Comparison of ENCODE assay signal across 18 cellular contexts in genomic region chr9:130264414-130265350, GRCh38. TPM values are rescaled to one million over a fixed set of nuclear protein-coding genes. Genes with fewer than 3 reads are reported as not detected.
A peak's percentile ranks its signal among the peaks of the same experiment; 100 is the strongest.
DNase-seq lines count a peak whose midpoint lies in the region; ATAC-seq and TF ChIP-seq lines count a peak whose summit lies in the region.
"Had no signal": no experiment of that assay in that cellular context is flagged by ENCODE, and none has a peak within 500 bp of the region (broad histone marks: within the 10 kb centered on the region; RNA-seq: fewer than 3 reads in every experiment).

No MANE protein-coding gene starts in this region.

- no peak overlapping the region for H3K4me3 Mint-ChIP-seq in MCF 10A (ENCODE audit: unreplicated experiment)
- H3K4me3 Mint-ChIP-seq: activated CD4-positive, alpha-beta T cell treated with anti-CD3 and anti-CD28 coated beads, Interleukin-2, amount 10 ng/mL, durations not matched to agents 7 days and 5 days had no signal

- TF ChIP-seq CTCF in breast epithelium (IDR thresholded peaks at IDR 0.05) (no peak), MCF 10A (IDR thresholded peaks at IDR 0.05; ENCODE audit: unreplicated experiment) (no peak), spleen (IDR thresholded peaks at IDR 0.05 in 8 of 11, conservative IDR thresholded peaks at IDR 0.05 in 3 of 11) (no peak), A673 (conservative IDR thresholded peaks at IDR 0.05; ENCODE audit: low read depth, low read length) (no peak)

- H3K27me3 Mint-ChIP-seq in MCF 10A (ENCODE audit: insufficient read depth, unreplicated experiment) = peaks cover 91% of the 10 kb centered on the region

- H3K36me3 Mint-ChIP-seq in MCF 10A (ENCODE audit: insufficient read depth, unreplicated experiment) = no peaks in the 10 kb centered on the region
- H3K36me3 Mint-ChIP-seq: stimulated activated naive B cell treated with anti-CD40 and anti-IgM and Interleukin-4, amounts not matched to agents 10 μg/mL and 1 μg/mL and 100 μg/mL, for 72 hours had no signal

- CTCF ChIA-PET in MCF 10A (lab: Yijun Ruan, JAX) = interaction anchor here (0.6 to 1.4 kb wide), 3 partner anchors 9 to 390 kb away, joined by 3 read pairs; no protein-coding TSS in a partner anchor
- CTCF ChIA-PET in A673 (lab: Charles Lee) = no interaction called here

- BruUV-seq in MCF 10A (replicated peaks; lab: Mats Ljungman, UMichigan) = no TSS peak
- BruUV-seq in A673 (replicated peaks; lab: Mats Ljungman, UMichigan) = no TSS peak

- peak in 1 of 2 donors; percentile 27 for DNase-seq in breast epithelium (ENCODE audit: low spot score in 2 of 2)
- DNase-seq in MCF 10A (ENCODE audit: unreplicated experiment) = no peak
- DNase-seq in amniotic epithelial cell (ENCODE audit: low read depth) = peak; percentile 59
- peak; percentile 21 for DNase-seq in iris pigment epithelial cell (ENCODE audit: low read depth)
- peak; percentile 48 for DNase-seq in spleen
- DNase-seq in HT-29 (ENCODE audit: low spot score) = no peak
- DNase-seq in A673 (ENCODE audit: low spot score) = no peak
- DNase-seq: activated CD4-positive, alpha-beta T cell treated with anti-CD3 and anti-CD28 coated beads, Interleukin-2, amount 10 ng/mL, durations not matched to agents 7 days and 5 days; activated naive CD4-positive, alpha-beta T cell treated with anti-CD3 and anti-CD28 coated beads, Interleukin-2, amount 50 U/mL, for 16 hours; effector CD4-positive, alpha-beta T cell; KBM-7; SHP77 treated with DMSO at 0.1 percent for 48 hours; stimulated activated naive B cell treated with anti-CD40 and anti-IgM and Interleukin-4, amounts not matched to agents 10 μg/mL and 1 μg/mL and 100 μg/mL, for 72 hours; T-helper 9 cell had no signal

- intact Hi-C loops in breast epithelium (cut with DNase I; ENCODE audit: low total_unique reads) (no loop called here), MCF 10A (cut with micrococcal nuclease) (loop anchor here (1.0 kb wide), 2 partner anchors 187 to 418 kb away; no protein-coding TSS in a partner anchor), spleen (cut with DNase I; ENCODE audit: low total_unique reads) (no loop called here), A673 (cut with micrococcal nuclease; ENCODE audit: unreplicated experiment) (no loop called here)

- no peak overlapping the region for H3K27ac Mint-ChIP-seq in MCF 10A (ENCODE audit: low read depth, unreplicated experiment)
- H3K27ac Mint-ChIP-seq: activated CD4-positive, alpha-beta T cell treated with anti-CD3 and anti-CD28 coated beads, Interleukin-2, amount 10 ng/mL, durations not matched to agents 7 days and 5 days; stimulated activated naive B cell treated with anti-CD40 and anti-IgM and Interleukin-4, amounts not matched to agents 10 μg/mL and 1 μg/mL and 100 μg/mL, for 72 hours had no signal

- TF ChIP-seq POLR2A in breast epithelium (IDR thresholded peaks at IDR 0.05) = no peak
- TF ChIP-seq POLR2A in spleen (IDR thresholded peaks at IDR 0.05) = no peak

- 47 to 62% (median 61%) methylated on average over 13 to 18 of the region's 18 CpGs for WGBS in spleen, 5 donors

- H3K4me3 ChIP-seq in breast epithelium (peak overlapping the region in 2 of 3 donors; percentile 56 to 59), spleen (no peak overlapping the region), A673 (ENCODE audit: low read depth, low read length, poor library complexity, severe bottlenecking) (no peak overlapping the region)
- H3K4me3 ChIP-seq: lung had no signal

- H3K9me3 ChIP-seq in breast epithelium (no peaks in the 10 kb centered on the region), spleen (no peaks in the 10 kb centered on the region), A673 (ENCODE audit: low read depth, low read length, poor library complexity, severe bottlenecking) (no peaks in the 10 kb centered on the region)
- H3K9me3 ChIP-seq: neutrophil had no signal

- POLR2A ChIA-PET in MCF 10A (lab: Yijun Ruan, JAX) = no interaction called here
- POLR2A ChIA-PET in A673 (lab: Charles Lee; ENCODE audit: low non-redundant PET) = no interaction called here

- no peaks in the 10 kb centered on the region for H3K4me1 Mint-ChIP-seq in MCF 10A (ENCODE audit: insufficient read depth, unreplicated experiment)

- H3K27ac ChIP-seq in breast epithelium (no peak overlapping the region), spleen (no peak overlapping the region), A673 (ENCODE audit: low read depth, low read length, poor library complexity, severe bottlenecking) (no peak overlapping the region)
- H3K27ac ChIP-seq: neutrophil, skin epidermis had no signal

- H3K36me3 ChIP-seq in breast epithelium (no peaks in the 10 kb centered on the region), spleen (no peaks in the 10 kb centered on the region), A673 (ENCODE audit: insufficient read depth, low read length, poor library complexity, severe bottlenecking) (no peaks in the 10 kb centered on the region)
- H3K36me3 ChIP-seq: neutrophil had no signal

- H3K4me1 ChIP-seq in breast epithelium (peaks cover 0 to 9% of the 10 kb centered on the region in 2 donors), spleen (peaks cover 0 to 17% (median 13%) of the 10 kb centered on the region in 6 donors), A673 (ENCODE audit: insufficient read depth, low read length, poor library complexity, severe bottlenecking) (no peaks in the 10 kb centered on the region)

- no peaks in the 10 kb centered on the region for H3K9me3 Mint-ChIP-seq in MCF 10A (ENCODE audit: unreplicated experiment)
- H3K9me3 Mint-ChIP-seq: activated CD4-positive, alpha-beta T cell treated with anti-CD3 and anti-CD28 coated beads, Interleukin-2, amount 10 ng/mL, durations not matched to agents 7 days and 5 days; stimulated activated naive B cell treated with anti-CD40 and anti-IgM and Interleukin-4, amounts not matched to agents 10 μg/mL and 1 μg/mL and 100 μg/mL, for 72 hours had no signal

- no peak for ATAC-seq in GM21786 (IDR thresholded peaks at IDR 0.05; ENCODE audit: unreplicated experiment)
- ATAC-seq: stimulated activated naive B cell treated with anti-CD40 and anti-IgM and Interleukin-4, amounts not matched to agents 10 μg/mL and 1 μg/mL and 100 μg/mL, for 72 hours had no signal

- H3K27me3 ChIP-seq in breast epithelium (peaks cover 0 to 37% of the 10 kb centered on the region in 2 donors), spleen (replicated peaks in 1 of 7) (peaks cover 4 to 98% (median 64%) of the 10 kb centered on the region in 7 donors), A673 (replicated peaks; ENCODE audit: insufficient read depth, low read depth, low read length, poor library complexity) (peaks cover 74% of the 10 kb centered on the region)

RNA-seq across cellular contexts. Expression of gene HMCN2, which starts 0.9 kb away (rescaled TPM):
- 1 to 10 TPM in 1 of 3 donors, under 1 TPM in 2; 0.29 to 3.8 (median 0.98) TPM for total RNA-seq in breast epithelium
- not detected in 2 replicates for total RNA-seq in MCF 10A (2022)
- 1 to 10 TPM in 2 of 7 donors, under 1 TPM in 5; 0.09 to 1.9 (median 0.67) TPM for total RNA-seq in spleen
- 1 to 10 TPM in 2 of 3 donors, under 1 TPM in 1; 0.39 to 1.7 (median 1.4) TPM for polyA plus RNA-seq in spleen
- under 0.01 TPM in 1 of 2 replicates, not detected in the other for total RNA-seq in HT-29 (2014; rRNA removed; shearing (Covaris generic))
- 0.22 and 0.28 TPM in 2 replicates for total RNA-seq in A673 (2021)
- total RNA-seq: activated CD4-positive, alpha-beta T cell treated with anti-CD3 and anti-CD28 coated beads, Interleukin-2, amount 10 ng/mL, durations not matched to agents 7 days and 5 days had no signal

Comparison
In these comparisons a context has a peak if more than half of its experiments do, and no peak if none do; other contexts are left out.
1. DNase-seq: peak in amniotic epithelial cell (single experiment), iris pigment epithelial cell (single experiment) and spleen (single experiment); none in MCF 10A (single experiment), HT-29 (single experiment) and A673 (single experiment).
2. H3K4me3 ChIP-seq: peak in breast epithelium (2 of 3); none in spleen (0 of 8) and A673 (single experiment).